ENCODE assay signal across 8 cellular contexts in genomic region chr5:177023247-177023703, GRCh38. TPM values are rescaled to one million over a fixed set of nuclear protein-coding genes. Genes with fewer than 3 reads are reported as not detected.
DNase-seq lines count a peak whose midpoint lies in the region; ATAC-seq and TF ChIP-seq lines count a peak whose summit lies in the region.

No MANE protein-coding gene starts in this region.

- H3K36me3 ChIP-seq in SU-DHL-6 (ENCODE audit: low read length) (no peaks in the 10 kb centered on the region), mucosa of stomach (ENCODE audit: control insufficient read depth, insufficient read depth, low read length) (no peaks in the 10 kb centered on the region)

- H3K27me3 Mint-ChIP-seq in HFFc6 (ENCODE audit: insufficient read depth): peaks cover 2% of the 10 kb centered on the region; the same call in 1 of the 2 replicates
- H3K27me3 Mint-ChIP-seq in effector memory CD8-positive, alpha-beta T cell: no peaks in the 10 kb centered on the region

- TF ChIP-seq CTCF in GM12875 (IDR thresholded peaks at IDR 0.05; ENCODE audit: borderline replicate concordance, insufficient read depth, low read depth, low read length) (no peak), HFFc6 (IDR thresholded peaks at IDR 0.05) (no peak), SU-DHL-6 (IDR thresholded peaks at IDR 0.05; ENCODE audit: insufficient read depth, low read length, poor library complexity, severe bottlenecking) (no peak)

- DNase-seq in HFFc6: no peak
- DNase-seq in effector memory CD8-positive, alpha-beta T cell: peak in 1 of 3 experiments; percentile 15
- DNase-seq in GDM1 (lab: John Stamatoyannopoulos, UW): no peak
- no peak for DNase-seq in NCI-H345 (lab: John Stamatoyannopoulos, UW)
- DNase-seq in NCI-H2107 treated with DMSO at 0.1 percent for 48 hours (lab: John Stamatoyannopoulos, UW; ENCODE audit: unreplicated experiment): no peak

- H3K9me3 ChIP-seq in SU-DHL-6 (ENCODE audit: insufficient read depth, low read length): no peaks in the 10 kb centered on the region
- H3K9me3 ChIP-seq in mucosa of stomach (ENCODE audit: control insufficient read depth, low read length): no peaks in the 10 kb centered on the region

- H3K4me3 Mint-ChIP-seq in HFFc6: peak overlapping the region; percentile 100
- peak overlapping the region; percentile 92 to 93 for H3K4me3 Mint-ChIP-seq in effector memory CD8-positive, alpha-beta T cell

- H3F3A ChIP-seq in SU-DHL-6 (ENCODE audit: insufficient read depth): 0 out of 2 replicates have a peak, but pooled peaks cover 8% of the 10 kb centered on the region

- H3K4me3 ChIP-seq in GM12875 (ENCODE audit: low read depth, low read length): peak overlapping the region; percentile 90
- peak overlapping the region; percentile 87 for H3K4me3 ChIP-seq in SU-DHL-6 (ENCODE audit: insufficient read depth, low read length, poor library complexity, severe bottlenecking)
- peak overlapping the region; percentile 71 for H3K4me3 ChIP-seq in mucosa of stomach (ENCODE audit: low read length)

- H3K79me2 ChIP-seq in SU-DHL-6 (ENCODE audit: insufficient read depth, low read length): peaks cover 69% of the 10 kb centered on the region

- peaks cover 7% of the 10 kb centered on the region for H3K4me1 ChIP-seq in mucosa of stomach (ENCODE audit: control insufficient read depth, insufficient read depth, low read length)

- H3K27me3 ChIP-seq in SU-DHL-6 (ENCODE audit: low read length): no peaks in the 10 kb centered on the region
- no peaks in the 10 kb centered on the region for H3K27me3 ChIP-seq in mucosa of stomach (ENCODE audit: control insufficient read depth, insufficient read depth, low read length)

- peak overlapping the region; percentile 69 for H3K27ac ChIP-seq in SU-DHL-6 (ENCODE audit: low read depth, low read length)

- peaks cover 15% of the 10 kb centered on the region for H3K36me3 Mint-ChIP-seq in HFFc6 (ENCODE audit: low read depth)
- peaks cover 30% of the 10 kb centered on the region for H3K36me3 Mint-ChIP-seq in effector memory CD8-positive, alpha-beta T cell (ENCODE audit: insufficient read depth)

- H3K4me2 ChIP-seq in SU-DHL-6 (ENCODE audit: low read depth, low read length, poor library complexity, severe bottlenecking): peak overlapping the region; percentile 99

- H3K9me2 ChIP-seq in SU-DHL-6 (replicated peaks; ENCODE audit: insufficient read depth, low read length): no peaks in the 10 kb centered on the region

- no peaks in the 10 kb centered on the region for H3K9me3 Mint-ChIP-seq in HFFc6
- no peaks in the 10 kb centered on the region for H3K9me3 Mint-ChIP-seq in effector memory CD8-positive, alpha-beta T cell

- H3K4me1 Mint-ChIP-seq in HFFc6 (ENCODE audit: low read depth): peaks cover 35% of the 10 kb centered on the region
- H3K4me1 Mint-ChIP-seq in effector memory CD8-positive, alpha-beta T cell (ENCODE audit: low read depth in 2 of 2): peaks cover 26 to 36% of the 10 kb centered on the region in 2 donors

- no peak overlapping the region for H2AFZ ChIP-seq in SU-DHL-6 (ENCODE audit: low read depth, low read length, severe bottlenecking)

- peak; percentile 5 for ATAC-seq in effector memory CD8-positive, alpha-beta T cell (replicated peaks)

- peak overlapping the region; percentile 98 for H3K27ac Mint-ChIP-seq in HFFc6
- H3K27ac Mint-ChIP-seq in effector memory CD8-positive, alpha-beta T cell: peak overlapping the region; percentile 96 to 98

- H3K9ac ChIP-seq in SU-DHL-6 (ENCODE audit: low read length): peak overlapping the region; percentile 99
- peak overlapping the region; percentile 71 for H3K9ac ChIP-seq in mucosa of stomach (ENCODE audit: low read length)

- H4K20me1 ChIP-seq in SU-DHL-6 (ENCODE audit: low read depth, low read length): no peaks in the 10 kb centered on the region

RNA-seq across cellular contexts. Expression of gene ZNF346, which starts 0.8 kb away (rescaled TPM):
- total RNA-seq in HFFc6 (2021; fragmentation: NEBNext Ultra II Directional; extraction: Animal tissue kit (Norgen Biotek cat#: 25700)): 10 to 100 TPM; 11.2 to 15.1 (median 12.0) TPM

RNA-seq across cellular contexts. Expression of gene UIMC1, which starts 16.7 kb away (rescaled TPM):
- 10 to 100 TPM; 19.8 to 34.4 (median 23.6) TPM for total RNA-seq in HFFc6 (2021; fragmentation: NEBNext Ultra II Directional; extraction: Animal tissue kit (Norgen Biotek cat#: 25700))
